ENCODE assay signal across 8 cellular contexts in the genomic region with DNA sequence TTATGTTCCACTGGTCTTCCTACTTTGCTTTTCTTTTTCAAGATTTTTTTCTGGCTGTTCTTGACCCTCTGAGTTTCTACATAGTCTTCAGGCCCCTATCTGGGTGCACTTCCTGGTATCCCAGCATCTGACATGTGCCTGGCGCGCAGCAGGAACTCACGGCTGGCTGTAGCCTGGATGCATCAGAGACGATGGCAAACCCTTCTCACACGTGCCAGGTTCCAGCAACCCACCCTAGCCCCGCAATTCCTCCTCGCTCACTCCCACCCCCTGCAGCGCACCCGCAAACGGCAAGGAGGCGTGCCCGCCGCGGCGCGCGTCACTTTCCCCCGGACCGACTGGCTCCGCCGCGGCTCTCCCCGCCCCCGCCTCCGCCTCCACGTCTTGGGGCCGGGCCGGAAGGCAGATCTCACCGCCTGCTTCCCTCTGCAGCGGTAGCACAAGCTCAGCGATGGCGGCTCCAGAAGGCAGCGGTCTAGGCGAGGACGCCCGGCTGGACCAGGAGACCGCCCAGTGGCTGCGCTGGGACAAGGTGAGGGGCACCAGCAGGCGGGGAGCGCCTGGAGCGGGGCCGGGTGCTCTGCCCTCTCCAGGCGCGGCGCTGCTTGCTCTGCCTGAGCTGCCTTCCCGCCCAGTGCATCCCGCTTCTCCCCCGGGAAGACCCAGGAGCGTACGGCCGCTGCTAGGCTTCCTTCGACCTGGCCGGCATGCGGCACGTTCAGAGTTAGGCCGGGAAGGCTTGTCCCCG. TPM values are rescaled to one million over a fixed set of nuclear protein-coding genes. Genes with fewer than 3 reads are reported as not detected.
A peak's percentile ranks its signal among the peaks of the same experiment; 100 is the strongest.
DNase-seq lines count a peak whose midpoint lies in the region; ATAC-seq, FAIRE-seq and TF ChIP-seq lines count a peak whose summit lies in the region.

A gene (plus strand): TSS at position 405 of the 748 bp plus-strand sequence. CDS start 47 bp downstream, at position 452.

- TF ChIP-seq POLR2A in GM12891 (IDR thresholded peaks at IDR 0.05; ENCODE audit: low read depth, low read length) = peak; percentile 92

- 0 to 1% (median 0%) methylated on average over 54 to 57 of the region's 57 CpGs for WGBS in psoas muscle, 3 donors

- FAIRE-seq in GM12891 (lab: Jason Lieb, UNC) = peak; percentile 97
- FAIRE-seq in urothelium cell line (lab: Jason Lieb, UNC) = peak; percentile 81

- H3K4me3 ChIP-seq in left ventricle myocardium inferior (peak within 1 kb of the TSS; percentile 91), psoas muscle (peak within 1 kb of the TSS; percentile 93)

- peak; percentile 98 for ATAC-seq in HG02642 (IDR thresholded peaks at IDR 0.05; ENCODE audit: poor library complexity, unreplicated experiment)
- peak; percentile 91 to 98 (median 94) for ATAC-seq in psoas muscle

- H3K9me3 ChIP-seq in left ventricle myocardium inferior (replicated peaks) (no peaks in the 10 kb centered on the region), psoas muscle (no peaks in the 10 kb centered on the region)

- TF ChIP-seq CTCF in left ventricle myocardium inferior (IDR thresholded peaks at IDR 0.05; ENCODE audit: borderline replicate concordance) (no peak), psoas muscle (IDR thresholded peaks at IDR 0.05) (no peak)

- peak within 1 kb of the TSS; percentile 92 for H3K27ac ChIP-seq in left ventricle myocardium inferior (replicated peaks)
- H3K27ac ChIP-seq in psoas muscle = peak within 1 kb of the TSS; percentile 78

- peak; percentile 93 for DNase-seq in GM12891 (ENCODE audit: insufficient read length, low spot score)
- DNase-seq in NCI-H1105 treated with DMSO at 0.1 percent for 48 hours (lab: John Stamatoyannopoulos, UW) = peak; percentile 72
- peak; percentile 76 to 89 (median 84) for DNase-seq in T-helper 1 cell
- DNase-seq in amniotic epithelial cell (ENCODE audit: low read depth) = peak; percentile 74
- peak; percentile 93 for DNase-seq in left ventricle myocardium inferior
- DNase-seq in psoas muscle = peak; percentile 86 to 91
- DNase-seq in urothelium cell line (ENCODE audit: low spot score) = peak; percentile 92

- intact Hi-C loops in left ventricle myocardium inferior (cut with micrococcal nuclease) = loop anchor here (10.0 kb wide), 1 partner anchor 58 kb away; no protein-coding TSS in a partner anchor
- intact Hi-C loops in psoas muscle (cut with DNase I) = loop anchor here in 1 of 2 donors (2.0 to 5.0 kb wide), 2 partner anchors 64 to 151 kb away; a partner anchor contains a TSS

- no peaks in the 10 kb centered on the region for H3K27me3 ChIP-seq in left ventricle myocardium inferior (ENCODE audit: low read depth)
- no peaks in the 10 kb centered on the region for H3K27me3 ChIP-seq in psoas muscle (ENCODE audit: insufficient read depth in 3 of 3, low read length in 2 of 3)

- H3K4me1 ChIP-seq in left ventricle myocardium inferior = peaks cover 70% of the 10 kb centered on the region
- H3K4me1 ChIP-seq in psoas muscle = peaks cover 12% of the 10 kb centered on the region

- H3K36me3 ChIP-seq in left ventricle myocardium inferior (peaks cover 20% of the 10 kb centered on the region), psoas muscle (ENCODE audit: insufficient read depth in 1 of 2, low read depth in 1 of 2) (peaks cover 0 to 14% of the 10 kb centered on the region in 2 donors)

TF ChIP-seq in GM12891, 5 proteins besides CTCF, POLR2A, EP300 and RAD21:
- TF ChIP-seq SPI1 (IDR thresholded peaks at IDR 0.05; ENCODE audit: low read depth, low read length) (0 out of 2 replicates have a peak, but pooled peaks have one; percentile 22), POLR2AphosphoS5 (IDR thresholded peaks at IDR 0.05; ENCODE audit: low read depth, low read length) (peak; percentile 88), POU2F2 (IDR thresholded peaks at IDR 0.05; ENCODE audit: low read depth, low read length) (no peak; the same call in 1 of the 2 replicates), TAF1 (IDR thresholded peaks at IDR 0.05; ENCODE audit: low read depth, low read length) (peak; percentile 86)
TF ChIP-seq in GM12891: peak in this region for 3.

RNA-seq across cellular contexts. Expression of the gene that starts here (rescaled TPM):
- 19.3 TPM for polyA plus RNA-seq in GM12891 (2012; ENCODE audit: low read depth, missing spikeins)
- total RNA-seq in left ventricle myocardium inferior (11.5 TPM), psoas muscle (1 to 10 TPM; 2.5 to 4.7 (median 4.0) TPM)
- 1 to 10 TPM; 1.1 to 1.8 (median 1.4) TPM for polyA plus RNA-seq in psoas muscle

Comparison
In these comparisons a context has a peak if more than half of its experiments do, and no peak if none do; other contexts are left out.
1. Peak in every context shown above with its lines: DNase-seq, ATAC-seq, H3K4me3 ChIP-seq and H3K27ac ChIP-seq.